8 cellular contexts compared by ENCODE assay signal in the genomic region with DNA sequence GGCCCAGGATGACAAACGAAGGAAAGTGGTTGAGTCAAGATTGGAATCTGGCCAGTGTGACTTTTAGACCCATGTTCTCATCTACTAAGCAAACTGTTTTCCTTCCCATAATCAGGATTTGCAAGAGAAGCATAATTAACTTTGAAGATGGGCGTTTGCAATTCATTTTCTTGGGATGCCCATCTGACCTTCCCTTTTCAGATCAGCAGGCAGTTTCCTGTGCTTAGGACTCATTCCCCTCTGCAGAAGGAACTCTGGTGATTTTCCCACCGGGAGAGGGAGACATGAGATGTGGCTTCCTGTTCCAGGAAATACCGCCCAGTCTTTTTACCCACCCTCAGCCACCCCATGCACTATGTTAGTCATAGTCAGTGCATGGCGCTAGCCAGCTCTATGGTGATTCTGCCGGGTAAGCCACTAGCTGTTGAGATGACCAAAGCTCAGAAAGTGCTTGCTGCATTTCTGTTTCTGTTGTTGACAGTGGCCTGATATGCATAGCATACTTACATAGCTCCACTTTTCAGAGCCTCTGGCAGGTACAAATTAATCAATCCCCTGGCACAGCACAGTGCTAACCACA.
A peak's percentile ranks its signal among the peaks of the same experiment; 100 is the strongest.
DNase-seq lines count a peak whose midpoint lies in the region; ATAC-seq and TF ChIP-seq lines count a peak whose summit lies in the region.
"Had no signal": no experiment of that assay in that cellular context is flagged by ENCODE, and none has a peak within 500 bp of the region (broad histone marks: within the 10 kb centered on the region; RNA-seq: fewer than 3 reads in every experiment).

No MANE protein-coding gene starts in this region.

- H3K27me3 ChIP-seq in adrenal gland, result no peaks in the 10 kb centered on the region
- no peaks in the 10 kb centered on the region for H3K27me3 ChIP-seq in kidney epithelial cell (ENCODE audit: control insufficient read depth, insufficient read depth, low read length)
- H3K27me3 ChIP-seq in suprapubic skin, result no peaks in the 10 kb centered on the region
- no peaks in the 10 kb centered on the region for H3K27me3 ChIP-seq in Caco-2 (replicated peaks; ENCODE audit: control insufficient read depth, insufficient read depth, low read length)

- no peaks in the 10 kb centered on the region for H3K9me3 Mint-ChIP-seq in Caco-2 (ENCODE audit: unreplicated experiment)

- 33 to 48% (median 44%) methylated on average over 6 of the region's 6 CpGs for WGBS in adrenal gland, 4 donors
- 40% methylated on average over 6 of the region's 6 CpGs for WGBS in suprapubic skin

- no TSS peak for BruUV-seq in Caco-2 (replicated peaks; lab: Mats Ljungman, UMichigan)

- peak; percentile 96 for DNase-seq in HT1080 (ENCODE audit: low read depth)
- peak in 6 of 7 donors; percentile 30 to 70 (median 56) for DNase-seq in adrenal gland
- peak; percentile 55 for DNase-seq in kidney epithelial cell (ENCODE audit: low read depth)
- DNase-seq in suprapubic skin (ENCODE audit: low spot score in 2 of 2), result no peak
- DNase-seq in Caco-2, result no peak
- no peak for DNase-seq in activated CD8-positive, alpha-beta memory T cell treated with anti-CD3 and anti-CD28 coated beads, Interleukin-2, amount 50 U/mL, for 4 hours

- H3K4me1 ChIP-seq in adrenal gland (replicated peaks in 1 of 2) (peaks cover 12 to 30% of the 10 kb centered on the region in 2 donors), suprapubic skin (peaks cover 33% of the 10 kb centered on the region), Caco-2 (no peaks in the 10 kb centered on the region)

- no peak overlapping the region for H3K27ac Mint-ChIP-seq in Caco-2 (ENCODE audit: unreplicated experiment)

- H3K9me3 ChIP-seq in adrenal gland (replicated peaks in 1 of 3), result no peaks in the 10 kb centered on the region
- no peaks in the 10 kb centered on the region for H3K9me3 ChIP-seq in suprapubic skin
- no peaks in the 10 kb centered on the region for H3K9me3 ChIP-seq in Caco-2

- TF ChIP-seq POLR2A in adrenal gland (IDR thresholded peaks at IDR 0.05) (no peak), suprapubic skin (IDR thresholded peaks at IDR 0.05) (no peak)

- H3K27ac ChIP-seq in adrenal gland (peak overlapping the region in 2 of 5 donors; percentile 6 to 23), suprapubic skin (peak overlapping the region; percentile 63)

- CTCF ChIA-PET in Caco-2 (lab: Charles Lee), result no interaction called here

- no peak overlapping the region for H3K4me3 Mint-ChIP-seq in Caco-2 (ENCODE audit: unreplicated experiment)

- POLR2A ChIA-PET in Caco-2 (lab: Charles Lee), result no interaction called here

- H3K4me3 ChIP-seq in adrenal gland, result no peak overlapping the region
- no peak overlapping the region for H3K4me3 ChIP-seq in kidney epithelial cell (ENCODE audit: low read depth, low read length)
- no peak overlapping the region for H3K4me3 ChIP-seq in suprapubic skin
- no peak overlapping the region for H3K4me3 ChIP-seq in Caco-2 (ENCODE audit: low read depth, low read length)

- intact Hi-C loops in adrenal gland (cut with DNase I) (no loop called here), Caco-2 (cut with micrococcal nuclease; ENCODE audit: unreplicated experiment) (no loop called here)

- no peaks in the 10 kb centered on the region for H3K36me3 ChIP-seq in adrenal gland (replicated peaks in 1 of 2)
- H3K36me3 ChIP-seq in kidney epithelial cell (ENCODE audit: control insufficient read depth, insufficient read depth, low read length), result no peaks in the 10 kb centered on the region
- no peaks in the 10 kb centered on the region for H3K36me3 ChIP-seq in suprapubic skin
- no peaks in the 10 kb centered on the region for H3K36me3 ChIP-seq in Caco-2 (ENCODE audit: control insufficient read depth, insufficient read depth, low read length)

- no peaks in the 10 kb centered on the region for H3K27me3 Mint-ChIP-seq in Caco-2 (ENCODE audit: insufficient read depth, unreplicated experiment)

- no peaks in the 10 kb centered on the region for H3K36me3 Mint-ChIP-seq in Caco-2 (ENCODE audit: insufficient read depth, unreplicated experiment)

- TF ChIP-seq EP300 in suprapubic skin (IDR thresholded peaks at IDR 0.05), result no peak

- TF ChIP-seq CTCF in adrenal gland (IDR thresholded peaks at IDR 0.05) (no peak), kidney epithelial cell (IDR thresholded peaks at IDR 0.05; ENCODE audit: insufficient read depth, low read length, poor library complexity, severe bottlenecking) (no peak), suprapubic skin (IDR thresholded peaks at IDR 0.05) (no peak), Caco-2 (IDR thresholded peaks at IDR 0.05; ENCODE audit: insufficient read depth in 1 of 2, low read depth in 1 of 2, low read length in 1 of 2, severe bottlenecking in 1 of 2, unreplicated experiment in 1 of 2) (no peak)

- peaks cover 8% of the 10 kb centered on the region for H3K4me1 Mint-ChIP-seq in Caco-2 (ENCODE audit: low read depth, unreplicated experiment)

- ATAC-seq in HG02973 (IDR thresholded peaks at IDR 0.05; ENCODE audit: unreplicated experiment), result no peak
- ATAC-seq: HCT116 had no signal

Comparison
In these comparisons a context has a peak if more than half of its experiments do, and no peak if none do; other contexts are left out.
1. DNase-seq: peak in HT1080 (single experiment), adrenal gland (6 of 7) and kidney epithelial cell (single experiment); none in suprapubic skin (0 of 2), Caco-2 (0 of 2) and activated CD8-positive, alpha-beta memory T cell treated with anti-CD3 and anti-CD28 coated beads, Interleukin-2, amount 50 U/mL, for 4 hours (single experiment).